Comparison of ENCODE assay signal across 1 cellular context in genomic region chr17:37045271-37045946, GRCh38.
TF ChIP-seq lines count a peak whose summit lies in the region.

No MANE protein-coding gene starts in this region.

TF ChIP-seq in GM23338, 12 proteins besides CTCF, POLR2A, EP300 and RAD21 (continued from another document):
- TF ChIP-seq CREB1 (CRISPR knock-in tag; IDR thresholded peaks at IDR 0.05; ENCODE audit: low read depth) (no peak), ZNF462 (CRISPR knock-in tag; IDR thresholded peaks at IDR 0.05) (no peak), EZH2phosphoT487 (IDR thresholded peaks at IDR 0.05; ENCODE audit: unreplicated experiment) (no peak)
TF ChIP-seq in GM23338: peak in this region for 0.
